ENCODE assay signal across 8 cellular contexts in the genomic region with DNA sequence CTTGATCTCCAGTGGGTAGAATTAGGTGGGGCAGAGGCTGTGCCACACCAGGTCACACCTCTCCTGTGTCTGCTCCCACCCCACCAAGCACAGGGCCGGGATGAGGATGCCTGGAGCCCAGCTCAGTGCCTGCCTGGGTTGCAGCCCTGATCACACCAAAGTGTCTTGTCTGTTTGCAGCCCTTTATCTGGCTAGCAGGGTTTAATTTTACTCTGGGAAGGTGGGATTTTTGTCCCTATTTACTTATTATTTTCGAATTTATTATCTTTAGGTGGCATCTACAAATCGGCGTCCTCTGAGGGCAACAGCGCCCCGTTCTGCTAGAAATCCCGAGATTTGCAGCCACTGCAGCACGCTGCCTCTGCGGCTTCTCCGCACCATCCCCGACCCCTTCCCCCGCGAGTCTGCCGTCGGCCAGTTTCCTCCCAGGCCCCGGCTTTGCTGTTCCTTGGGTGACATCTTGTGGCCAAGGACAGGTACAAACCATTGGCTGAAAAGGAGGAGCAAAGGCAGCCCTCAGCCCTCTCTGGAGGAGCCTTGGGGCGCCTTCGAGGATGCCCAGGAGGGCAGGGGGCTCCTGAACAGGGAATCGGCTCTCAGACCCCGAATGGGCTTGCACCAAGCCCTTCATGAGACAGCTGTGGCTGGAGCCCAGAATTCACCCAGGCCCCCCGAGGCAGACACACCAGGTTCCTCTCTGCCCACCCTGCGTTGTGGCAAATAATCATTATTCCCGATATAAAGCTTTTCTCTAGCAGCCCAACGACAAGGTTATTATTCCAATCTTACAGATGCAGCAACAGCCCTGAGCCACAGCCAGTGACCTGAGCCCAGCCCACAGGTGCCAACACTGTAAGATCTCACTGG.
DNase-seq lines count a peak whose midpoint lies in the region; ATAC-seq and TF ChIP-seq lines count a peak whose summit lies in the region.

No MANE protein-coding gene starts in this region.

- H3K4me3 ChIP-seq in Loucy (ENCODE audit: low read length, poor library complexity, severe bottlenecking) (peak overlapping the region; percentile 62), cardiac muscle cell (no peak overlapping the region), tibial nerve (peak overlapping the region in 1 of 4 donors; percentile 42)

- 9 to 13% methylated on average over 20 to 24 of the region's 24 CpGs for whole genome bisulfite sequencing in tibial nerve, 2 donors

- DNase-seq in SIG-M5 treated with dmso at 0.1 percent for 504 hours (lab: John Stamatoyannopoulos, UW; ENCODE audit: unreplicated experiment) (peak; percentile 74), SIG-M5 (lab: John Stamatoyannopoulos, UW) (no peak), cardiac muscle cell (ENCODE audit: low read depth in 1 of 2, low spot score in 1 of 2) (peak; percentile 83 to 84), pons (ENCODE audit: low spot score) (peak; percentile 67), tibial nerve (ENCODE audit: low spot score in 2 of 2) (peak in 1 of 2 donors; percentile 24)
- DNase-seq in activated naive CD4-positive, alpha-beta T cell treated with anti-CD3 and anti-CD28 coated beads, Interleukin-2, amount 50 U/mL, for 72 hours (ENCODE audit: low spot score in 2 of 2), result peak; percentile 61 to 76

- H3K4me2 ChIP-seq in Loucy (ENCODE audit: low read depth, low read length, poor library complexity, severe bottlenecking), result peak overlapping the region; percentile 72

- no peaks in the 10 kb centered on the region for H3K36me3 Mint-ChIP-seq in activated naive CD4-positive, alpha-beta T cell treated with anti-CD3 and anti-CD28 coated beads, Interleukin-2, amount 50 U/mL, for 72 hours

- no peaks in the 10 kb centered on the region for H4K20me1 ChIP-seq in Loucy (ENCODE audit: insufficient read depth, low read length, poor library complexity, severe bottlenecking)

- TF ChIP-seq EP300 in tibial nerve (IDR thresholded peaks at IDR 0.05), result no peak

- H3K9ac ChIP-seq in Loucy (ENCODE audit: low read depth, low read length, poor library complexity, severe bottlenecking), result peak overlapping the region; percentile 34

- TF ChIP-seq CTCF in Loucy (conservative IDR thresholded peaks at IDR 0.05; ENCODE audit: low read length) (peak; percentile 85), cardiac muscle cell (IDR thresholded peaks at IDR 0.05; ENCODE audit: low read depth, low read length) (peak; percentile 74), tibial nerve (IDR thresholded peaks at IDR 0.05) (peak; percentile 66 to 89 (median 79))

- peak; percentile 97 for ATAC-seq in SK-N-SH treated with all-trans-retinoic acid at 6 μM for 48 hours
- ATAC-seq in activated naive CD4-positive, alpha-beta T cell treated with anti-CD3 and anti-CD28 coated beads, Interleukin-2, amount 50 U/mL, for 72 hours, result peak; percentile 87

- peaks cover 3% of the 10 kb centered on the region for H3K4me1 ChIP-seq in Loucy (ENCODE audit: insufficient read depth, low read length, poor library complexity, severe bottlenecking)
- H3K4me1 ChIP-seq in cardiac muscle cell (ENCODE audit: low read depth), result peaks cover 18% of the 10 kb centered on the region
- peaks cover 0 to 12% (median 4%) of the 10 kb centered on the region in 4 donors for H3K4me1 ChIP-seq in tibial nerve

- H3K36me3 ChIP-seq in Loucy (ENCODE audit: insufficient read depth, low read length) (no peaks in the 10 kb centered on the region), cardiac muscle cell (no peaks in the 10 kb centered on the region), tibial nerve (no peaks in the 10 kb centered on the region)

- no peaks in the 10 kb centered on the region for H3F3A ChIP-seq in Loucy (ENCODE audit: low read depth)

- H3K27me3 ChIP-seq in Loucy (ENCODE audit: insufficient read depth, low read length, poor library complexity, severe bottlenecking), result no peaks in the 10 kb centered on the region
- H3K27me3 ChIP-seq in cardiac muscle cell, result no peaks in the 10 kb centered on the region
- H3K27me3 ChIP-seq in tibial nerve, result peaks cover 0 to 10% of the 10 kb centered on the region in 2 donors

- H2AFZ ChIP-seq in Loucy (ENCODE audit: low read length), result peak overlapping the region; percentile 58; the same call in 1 of the 2 replicates

- no peak overlapping the region for H3K27ac ChIP-seq in cardiac muscle cell
- H3K27ac ChIP-seq in tibial nerve, result no peak overlapping the region

- peak overlapping the region in 1 of 2 donors; percentile 72 for H3K27ac Mint-ChIP-seq in activated naive CD4-positive, alpha-beta T cell treated with anti-CD3 and anti-CD28 coated beads, Interleukin-2, amount 50 U/mL, for 72 hours

- no peaks in the 10 kb centered on the region for H3K79me2 ChIP-seq in Loucy (ENCODE audit: insufficient read depth, low read length)

- H3K9me3 Mint-ChIP-seq in activated naive CD4-positive, alpha-beta T cell treated with anti-CD3 and anti-CD28 coated beads, Interleukin-2, amount 50 U/mL, for 72 hours, result no peaks in the 10 kb centered on the region

- H3K9me3 ChIP-seq in Loucy (ENCODE audit: insufficient read depth, low read depth, low read length) (no peaks in the 10 kb centered on the region), cardiac muscle cell (ENCODE audit: low read depth) (no peaks in the 10 kb centered on the region), tibial nerve (no peaks in the 10 kb centered on the region)

- no peak for TF ChIP-seq POLR2A in tibial nerve (IDR thresholded peaks at IDR 0.05)

- H3K9me2 ChIP-seq in Loucy (replicated peaks; ENCODE audit: low read depth, low read length), result no peaks in the 10 kb centered on the region

TF ChIP-seq in SK-N-SH treated with all-trans-retinoic acid at 6 μM for 48 hours, 23 proteins besides CTCF, POLR2A, EP300 and RAD21:
- TF ChIP-seq, protein P1, sequence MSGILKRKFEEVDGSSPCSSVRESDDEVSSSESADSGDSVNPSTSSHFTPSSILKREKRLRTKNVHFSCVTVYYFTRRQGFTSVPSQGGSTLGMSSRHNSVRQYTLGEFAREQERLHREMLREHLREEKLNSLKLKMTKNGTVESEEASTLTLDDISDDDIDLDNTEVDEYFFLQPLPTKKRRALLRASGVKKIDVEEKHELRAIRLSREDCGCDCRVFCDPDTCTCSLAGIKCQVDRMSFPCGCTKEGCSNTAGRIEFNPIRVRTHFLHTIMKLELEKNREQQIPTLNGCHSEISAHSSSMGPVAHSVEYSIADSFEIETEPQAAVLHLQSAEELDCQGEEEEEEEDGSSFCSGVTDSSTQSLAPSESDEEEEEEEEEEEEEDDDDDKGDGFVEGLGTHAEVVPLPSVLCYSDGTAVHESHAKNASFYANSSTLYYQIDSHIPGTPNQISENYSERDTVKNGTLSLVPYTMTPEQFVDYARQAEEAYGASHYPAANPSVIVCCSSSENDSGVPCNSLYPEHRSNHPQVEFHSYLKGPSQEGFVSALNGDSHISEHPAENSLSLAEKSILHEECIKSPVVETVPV (CRISPR knock-in tag; IDR thresholded peaks at IDR 0.05), result no peak
- TF ChIP-seq OSR1 (CRISPR knock-in tag; IDR thresholded peaks at IDR 0.05) (no peak), ZFP30 (CRISPR knock-in tag; IDR thresholded peaks at IDR 0.05) (no peak), TCF4 (CRISPR knock-in tag; IDR thresholded peaks at IDR 0.05; ENCODE audit: borderline replicate concordance) (no peak), PPARA (CRISPR knock-in tag; IDR thresholded peaks at IDR 0.05; ENCODE audit: borderline replicate concordance) (no peak)
